Comparison of ENCODE assay signal across 19 cellular contexts in genomic region chr15:94282269-94283250, GRCh38. TPM values are rescaled to one million over a fixed set of nuclear protein-coding genes. Genes with fewer than 3 reads are reported as not detected.
A peak's percentile ranks its signal among the peaks of the same experiment; 100 is the strongest.
DNase-seq lines count a peak whose midpoint lies in the region; ATAC-seq lines count a peak whose summit lies in the region.
"Had no signal": no experiment of that assay in that cellular context is flagged by ENCODE, and none has a peak within 500 bp of the region (broad histone marks: within the 10 kb centered on the region; RNA-seq: fewer than 3 reads in every experiment).

No MANE protein-coding gene starts in this region.

- no peaks in the 10 kb centered on the region for H3K9me3 ChIP-seq in aorta (ENCODE audit: control insufficient read depth, low read length)

- intact Hi-C loops in activated T-helper 2 cell treated with anti-CD3 and anti-CD28 coated beads, Interferon-gamma antibody, Interleukin-2, Interleukin-4, amounts not matched to agents 10 μg/mL and 5 μg/mL and 100 μg/mL, durations not matched to agents 14 hours and 24 hours and 36 hours (cut with micrococcal nuclease): no loop called here
- intact Hi-C loops in head of caudate nucleus (cut with DNase I) (no loop called here), aorta (cut with DNase I) (no loop called here)

- peak overlapping the region; percentile 16 for H3K27ac Mint-ChIP-seq in activated CD8-positive, alpha-beta memory T cell treated with anti-CD3 and anti-CD28 coated beads, Interleukin-2, amount 10 ng/mL, durations not matched to agents 7 days and 5 days
- peak overlapping the region; percentile 64 for H3K27ac Mint-ChIP-seq in activated T-helper 2 cell treated with anti-CD3 and anti-CD28 coated beads, Interferon-gamma antibody, Interleukin-2, Interleukin-4, amounts not matched to agents 10 μg/mL and 5 μg/mL and 100 μg/mL, durations not matched to agents 14 hours and 24 hours and 36 hours
- H3K27ac Mint-ChIP-seq in stimulated activated naive B cell treated with anti-CD40 and anti-IgM and Interleukin-4, amounts not matched to agents 10 μg/mL and 1 μg/mL and 100 μg/mL, for 72 hours: peak overlapping the region; percentile 79
- H3K27ac Mint-ChIP-seq: activated naive CD4-positive, alpha-beta T cell treated with anti-CD3 and anti-CD28 coated beads, Interleukin-2, amount 50 U/mL, for 24 hours; brain had no signal

- H3K4me3 ChIP-seq in aorta (ENCODE audit: low read length in 2 of 2): no peak overlapping the region

- no peak for DNase-seq in activated CD8-positive, alpha-beta memory T cell treated with anti-CD3 and anti-CD28 coated beads, Interleukin-2, amount 10 ng/mL, durations not matched to agents 7 days and 5 days
- DNase-seq in activated CD8-positive, alpha-beta memory T cell treated with anti-CD3 and anti-CD28 coated beads, Interleukin-2, amount 50 U/mL, for 48 hours: no peak
- no peak for DNase-seq in activated T-helper 2 cell treated with anti-CD3 and anti-CD28 coated beads, Interferon-gamma antibody, Interleukin-2, Interleukin-4, amounts not matched to agents 10 μg/mL and 5 μg/mL and 100 μg/mL, durations not matched to agents 14 hours and 24 hours and 36 hours (ENCODE audit: low spot score)
- peak in 37 of 42 donors; percentile 5 to 80 (median 40) for DNase-seq in head of caudate nucleus
- DNase-seq in stimulated activated naive B cell treated with anti-CD40 and anti-IgM and Interleukin-4, amounts not matched to agents 10 μg/mL and 1 μg/mL and 100 μg/mL, for 72 hours: no peak
- DNase-seq in aorta: no peak
- no peak for DNase-seq in SIG-M5 (lab: John Stamatoyannopoulos, UW)
- no peak for DNase-seq in DMS53 (lab: John Stamatoyannopoulos, UW)
- DNase-seq: Calu3; dermis blood vessel endothelial cell; MV-4-11; NCI-H2029; RPMI8226; stimulated activated naive CD4-positive, alpha-beta T cell treated with Interleukin-2 at 50 U/mL for 16 hours; trophoblast cell had no signal

- H3K27me3 Mint-ChIP-seq in activated CD8-positive, alpha-beta memory T cell treated with anti-CD3 and anti-CD28 coated beads, Interleukin-2, amount 10 ng/mL, durations not matched to agents 7 days and 5 days: no peaks in the 10 kb centered on the region
- H3K27me3 Mint-ChIP-seq in activated T-helper 2 cell treated with anti-CD3 and anti-CD28 coated beads, Interferon-gamma antibody, Interleukin-2, Interleukin-4, amounts not matched to agents 10 μg/mL and 5 μg/mL and 100 μg/mL, durations not matched to agents 14 hours and 24 hours and 36 hours (ENCODE audit: low read depth): no peaks in the 10 kb centered on the region
- no peaks in the 10 kb centered on the region for H3K27me3 Mint-ChIP-seq in stimulated activated naive B cell treated with anti-CD40 and anti-IgM and Interleukin-4, amounts not matched to agents 10 μg/mL and 1 μg/mL and 100 μg/mL, for 72 hours
- H3K27me3 Mint-ChIP-seq: activated naive CD4-positive, alpha-beta T cell treated with anti-CD3 and anti-CD28 coated beads, Interleukin-2, amount 50 U/mL, for 24 hours had no signal

- H3K4me1 Mint-ChIP-seq in activated CD8-positive, alpha-beta memory T cell treated with anti-CD3 and anti-CD28 coated beads, Interleukin-2, amount 10 ng/mL, durations not matched to agents 7 days and 5 days: peaks cover 71% of the 10 kb centered on the region
- peaks cover 80% of the 10 kb centered on the region for H3K4me1 Mint-ChIP-seq in activated T-helper 2 cell treated with anti-CD3 and anti-CD28 coated beads, Interferon-gamma antibody, Interleukin-2, Interleukin-4, amounts not matched to agents 10 μg/mL and 5 μg/mL and 100 μg/mL, durations not matched to agents 14 hours and 24 hours and 36 hours (ENCODE audit: low read depth)
- peaks cover 45 to 81% of the 10 kb centered on the region in 2 donors for H3K4me1 Mint-ChIP-seq in stimulated activated naive B cell treated with anti-CD40 and anti-IgM and Interleukin-4, amounts not matched to agents 10 μg/mL and 1 μg/mL and 100 μg/mL, for 72 hours
- H3K4me1 Mint-ChIP-seq: brain had no signal

- no peak overlapping the region for H3K4me3 Mint-ChIP-seq in activated CD8-positive, alpha-beta memory T cell treated with anti-CD3 and anti-CD28 coated beads, Interleukin-2, amount 10 ng/mL, durations not matched to agents 7 days and 5 days
- no peak overlapping the region for H3K4me3 Mint-ChIP-seq in activated T-helper 2 cell treated with anti-CD3 and anti-CD28 coated beads, Interferon-gamma antibody, Interleukin-2, Interleukin-4, amounts not matched to agents 10 μg/mL and 5 μg/mL and 100 μg/mL, durations not matched to agents 14 hours and 24 hours and 36 hours (ENCODE audit: low read depth)
- peak overlapping the region in 1 of 2 donors; percentile 17 for H3K4me3 Mint-ChIP-seq in stimulated activated naive B cell treated with anti-CD40 and anti-IgM and Interleukin-4, amounts not matched to agents 10 μg/mL and 1 μg/mL and 100 μg/mL, for 72 hours
- H3K4me3 Mint-ChIP-seq: activated naive CD4-positive, alpha-beta T cell treated with anti-CD3 and anti-CD28 coated beads, Interleukin-2, amount 50 U/mL, for 24 hours; brain had no signal

- H3K27me3 ChIP-seq in aorta (ENCODE audit: control insufficient read depth in 1 of 2, insufficient read depth in 2 of 2, low read length in 1 of 2): no peaks in the 10 kb centered on the region

- WGBS in aorta, 2 donors: 45 to 52% methylated on average over 7 of the region's 7 CpGs

- peaks cover 6% of the 10 kb centered on the region for H3K9me3 Mint-ChIP-seq in activated CD8-positive, alpha-beta memory T cell treated with anti-CD3 and anti-CD28 coated beads, Interleukin-2, amount 10 ng/mL, durations not matched to agents 7 days and 5 days (ENCODE audit: low read depth)
- H3K9me3 Mint-ChIP-seq in activated T-helper 2 cell treated with anti-CD3 and anti-CD28 coated beads, Interferon-gamma antibody, Interleukin-2, Interleukin-4, amounts not matched to agents 10 μg/mL and 5 μg/mL and 100 μg/mL, durations not matched to agents 14 hours and 24 hours and 36 hours: peaks cover 22% of the 10 kb centered on the region
- peaks cover 3 to 6% of the 10 kb centered on the region in 2 donors for H3K9me3 Mint-ChIP-seq in stimulated activated naive B cell treated with anti-CD40 and anti-IgM and Interleukin-4, amounts not matched to agents 10 μg/mL and 1 μg/mL and 100 μg/mL, for 72 hours

- H3K27ac ChIP-seq in aorta (ENCODE audit: low read depth in 1 of 2, low read length in 2 of 2): no peak overlapping the region
- H3K27ac ChIP-seq: epithelial cell of prostate had no signal

- H3K4me1 ChIP-seq in aorta (ENCODE audit: control insufficient read depth in 1 of 2, insufficient read depth in 2 of 2, low read length in 2 of 2): no peaks in the 10 kb centered on the region

- CTCF ChIA-PET in activated CD8-positive, alpha-beta memory T cell treated with anti-CD3 and anti-CD28 coated beads, Interleukin-2, amount 10 ng/mL, durations not matched to agents 7 days and 5 days (lab: Charles Lee): no interaction called here

- no peaks in the 10 kb centered on the region for H3K36me3 ChIP-seq in aorta (ENCODE audit: control insufficient read depth in 1 of 2, insufficient read depth in 2 of 2, low read length in 1 of 2)

- H3K36me3 Mint-ChIP-seq in activated CD8-positive, alpha-beta memory T cell treated with anti-CD3 and anti-CD28 coated beads, Interleukin-2, amount 10 ng/mL, durations not matched to agents 7 days and 5 days: peaks cover 67% of the 10 kb centered on the region
- peaks cover 81% of the 10 kb centered on the region for H3K36me3 Mint-ChIP-seq in activated T-helper 2 cell treated with anti-CD3 and anti-CD28 coated beads, Interferon-gamma antibody, Interleukin-2, Interleukin-4, amounts not matched to agents 10 μg/mL and 5 μg/mL and 100 μg/mL, durations not matched to agents 14 hours and 24 hours and 36 hours (ENCODE audit: low read depth)
- H3K36me3 Mint-ChIP-seq in stimulated activated naive B cell treated with anti-CD40 and anti-IgM and Interleukin-4, amounts not matched to agents 10 μg/mL and 1 μg/mL and 100 μg/mL, for 72 hours: peaks cover 9 to 37% of the 10 kb centered on the region in 2 donors
- H3K36me3 Mint-ChIP-seq: brain had no signal

- ATAC-seq in activated CD8-positive, alpha-beta memory T cell treated with anti-CD3 and anti-CD28 coated beads, Interleukin-2, amount 10 ng/mL, durations not matched to agents 7 days and 5 days: no peak
- ATAC-seq in stimulated activated naive B cell treated with anti-CD40 and anti-IgM and Interleukin-4, amounts not matched to agents 10 μg/mL and 1 μg/mL and 100 μg/mL, for 72 hours (replicated peaks): no peak
- ATAC-seq in aorta (ENCODE audit: low FRiP score): no peak
- ATAC-seq: right cardiac atrium had no signal

RNA-seq across cellular contexts. Expression of gene MCTP2, which starts 51.2 kb away (rescaled TPM):
- total RNA-seq in activated CD8-positive, alpha-beta memory T cell treated with anti-CD3 and anti-CD28 coated beads, Interleukin-2, amount 10 ng/mL, durations not matched to agents 7 days and 5 days: 10 to 100 TPM; 67.2 to 83.8 TPM
- 91.5 and 93.2 TPM in 2 replicates for total RNA-seq in activated T-helper 2 cell treated with anti-CD3 and anti-CD28 coated beads, Interferon-gamma antibody, Interleukin-2, Interleukin-4, amounts not matched to agents 10 μg/mL and 5 μg/mL and 100 μg/mL, durations not matched to agents 14 hours and 24 hours and 36 hours
- total RNA-seq in aorta: 1 to 10 TPM; 7.7 to 9.6 TPM
- polyA plus RNA-seq in aorta: under 1 TPM; 0.13 to 0.88 TPM

Comparison
In these comparisons a context has a peak if more than half of its experiments do, and no peak if none do; other contexts are left out.
1. DNase-seq: peak in head of caudate nucleus (37 of 42); none in activated CD8-positive, alpha-beta memory T cell treated with anti-CD3 and anti-CD28 coated beads, Interleukin-2, amount 10 ng/mL, durations not matched to agents 7 days and 5 days (single experiment), activated CD8-positive, alpha-beta memory T cell treated with anti-CD3 and anti-CD28 coated beads, Interleukin-2, amount 50 U/mL, for 48 hours (single experiment), activated T-helper 2 cell treated with anti-CD3 and anti-CD28 coated beads, Interferon-gamma antibody, Interleukin-2, Interleukin-4, amounts not matched to agents 10 μg/mL and 5 μg/mL and 100 μg/mL, durations not matched to agents 14 hours and 24 hours and 36 hours (single experiment), stimulated activated naive B cell treated with anti-CD40 and anti-IgM and Interleukin-4, amounts not matched to agents 10 μg/mL and 1 μg/mL and 100 μg/mL, for 72 hours (single experiment), aorta (0 of 2), SIG-M5 (single experiment) and DMS53 (single experiment).
2. H3K27ac Mint-ChIP-seq: peak in every context shown above with its lines; median percentile 79 in stimulated activated naive B cell treated with anti-CD40 and anti-IgM and Interleukin-4, amounts not matched to agents 10 μg/mL and 1 μg/mL and 100 μg/mL, for 72 hours; 64 in activated T-helper 2 cell treated with anti-CD3 and anti-CD28 coated beads, Interferon-gamma antibody, Interleukin-2, Interleukin-4, amounts not matched to agents 10 μg/mL and 5 μg/mL and 100 μg/mL, durations not matched to agents 14 hours and 24 hours and 36 hours; 16 in activated CD8-positive, alpha-beta memory T cell treated with anti-CD3 and anti-CD28 coated beads, Interleukin-2, amount 10 ng/mL, durations not matched to agents 7 days and 5 days.